8 cellular contexts compared by ENCODE assay signal in genomic region chr2:15560988-15561573, GRCh38. TPM values are rescaled to one million over a fixed set of nuclear protein-coding genes. Genes with fewer than 3 reads are reported as not detected.
DNase-seq lines count a peak whose midpoint lies in the region; ATAC-seq and TF ChIP-seq lines count a peak whose summit lies in the region.

Gene NBAS, minus strand, starts transcription at chr2:15561334. Its CDS starts 30 bp downstream, at chr2:15561304.

- CTCF ChIA-PET in RWPE1 (lab: Yijun Ruan, JAX): interaction anchor here (1.5 kb wide), 1 partner anchor 16 kb away, joined by 4 read pairs; no protein-coding TSS in a partner anchor
- CTCF ChIA-PET in naive thymus-derived CD4-positive, alpha-beta T cell (lab: Charles Lee): interaction anchor here (1.7 kb wide), 1 partner anchor 16 kb away, joined by 5 read pairs; no protein-coding TSS in a partner anchor

- peak within 1 kb of the TSS; percentile 96 for H3K4me3 Mint-ChIP-seq in activated T-helper 17 cell treated with anti-CD3 and anti-CD28 coated beads, Interleukin-2, amount 50 U/mL, for 72 hours
- peak within 1 kb of the TSS; percentile 88 to 100 (median 100) for H3K4me3 Mint-ChIP-seq in naive thymus-derived CD4-positive, alpha-beta T cell
- peak within 1 kb of the TSS; percentile 98 to 99 for H3K4me3 Mint-ChIP-seq in stimulated activated naive B cell treated with anti-CD40 and anti-IgM and Interleukin-4, amounts not matched to agents 10 μg/mL and 1 μg/mL and 100 μg/mL, for 72 hours

- H3K9me3 ChIP-seq in DOHH2 (ENCODE audit: control insufficient read depth, insufficient read depth, low read length) (no peaks in the 10 kb centered on the region), Karpas-422 (ENCODE audit: low read length) (no peaks in the 10 kb centered on the region)
- H3K9me3 ChIP-seq in naive thymus-derived CD4-positive, alpha-beta T cell (ENCODE audit: control insufficient read depth in 2 of 3, low read length in 3 of 3): no peaks in the 10 kb centered on the region

- peak within 1 kb of the TSS; percentile 85 for H3K4me3 ChIP-seq in DOHH2 (ENCODE audit: low read length)
- peak within 1 kb of the TSS; percentile 92 for H3K4me3 ChIP-seq in Karpas-422 (ENCODE audit: low read length)
- H3K4me3 ChIP-seq in fibroblast of mammary gland (ENCODE audit: control insufficient read depth, low read depth, low read length): peak within 1 kb of the TSS; percentile 85
- H3K4me3 ChIP-seq in naive thymus-derived CD4-positive, alpha-beta T cell (ENCODE audit: low read length): peak within 1 kb of the TSS; percentile 61

- ATAC-seq in GM21825 (IDR thresholded peaks at IDR 0.05; ENCODE audit: unreplicated experiment): peak; percentile 80
- ATAC-seq in activated T-helper 17 cell treated with anti-CD3 and anti-CD28 coated beads, Interleukin-2, amount 50 U/mL, for 72 hours (replicated peaks): peak; percentile 85
- ATAC-seq in naive thymus-derived CD4-positive, alpha-beta T cell: peak; percentile 93
- ATAC-seq in stimulated activated naive B cell treated with anti-CD40 and anti-IgM and Interleukin-4, amounts not matched to agents 10 μg/mL and 1 μg/mL and 100 μg/mL, for 72 hours (replicated peaks): peak; percentile 88 to 91

- H3K27ac ChIP-seq in DOHH2 (ENCODE audit: low read depth, low read length): peak within 1 kb of the TSS; percentile 12; the same call in 1 of the 2 replicates
- H3K27ac ChIP-seq in Karpas-422 (ENCODE audit: low read length): 0 out of 2 replicates have a peak within 1 kb of the TSS, but pooled peaks have one; percentile 13
- H3K27ac ChIP-seq in RWPE1: peak within 1 kb of the TSS; percentile 65
- H3K27ac ChIP-seq in naive thymus-derived CD4-positive, alpha-beta T cell (ENCODE audit: low read depth, low read length): peak within 1 kb of the TSS; percentile 78

- H3K9ac ChIP-seq in Karpas-422 (ENCODE audit: low read length): peak within 1 kb of the TSS; percentile 78

- H3K36me3 ChIP-seq in DOHH2 (ENCODE audit: control insufficient read depth, low read length): no peaks in the 10 kb centered on the region
- H3K36me3 ChIP-seq in Karpas-422 (ENCODE audit: insufficient read depth, low read length): peaks cover 3% of the 10 kb centered on the region; the same call in 1 of the 2 replicates
- H3K36me3 ChIP-seq in naive thymus-derived CD4-positive, alpha-beta T cell (ENCODE audit: control insufficient read depth in 2 of 3, insufficient read depth in 3 of 3, low read length in 3 of 3): peaks cover 0 to 8% (median 0%) of the 10 kb centered on the region in 3 experiments

- peaks cover 3% of the 10 kb centered on the region for H3K36me3 Mint-ChIP-seq in activated T-helper 17 cell treated with anti-CD3 and anti-CD28 coated beads, Interleukin-2, amount 50 U/mL, for 72 hours (ENCODE audit: low read depth)
- peaks cover 0 to 3% (median 0%) of the 10 kb centered on the region in 5 donors for H3K36me3 Mint-ChIP-seq in naive thymus-derived CD4-positive, alpha-beta T cell
- no peaks in the 10 kb centered on the region for H3K36me3 Mint-ChIP-seq in stimulated activated naive B cell treated with anti-CD40 and anti-IgM and Interleukin-4, amounts not matched to agents 10 μg/mL and 1 μg/mL and 100 μg/mL, for 72 hours

- peak within 1 kb of the TSS; percentile 99 for H2AFZ ChIP-seq in Karpas-422 (ENCODE audit: low read length)

- H3K4me1 ChIP-seq in DOHH2 (ENCODE audit: control insufficient read depth, low read length): peaks cover 22% of the 10 kb centered on the region
- H3K4me1 ChIP-seq in Karpas-422 (ENCODE audit: low read length): peaks cover 27% of the 10 kb centered on the region
- peaks cover 4 to 17% of the 10 kb centered on the region in 2 donors for H3K4me1 ChIP-seq in naive thymus-derived CD4-positive, alpha-beta T cell (ENCODE audit: control insufficient read depth in 2 of 2, insufficient read depth in 2 of 2, low read length in 2 of 2)

- H3K4me2 ChIP-seq in DOHH2 (ENCODE audit: low read length): peak within 1 kb of the TSS; percentile 78
- peak within 1 kb of the TSS; percentile 71 for H3K4me2 ChIP-seq in Karpas-422 (ENCODE audit: low read depth, low read length, poor library complexity, severe bottlenecking)

- intact Hi-C loops in naive thymus-derived CD4-positive, alpha-beta T cell (cut with micrococcal nuclease): loop anchor here (1.0 to 5.0 kb wide), 4 partner anchors 16 to 419 kb away; partner anchors contain the start of gene DDX1 (in 2 of the 2)

- H3F3A ChIP-seq in DOHH2 (ENCODE audit: control insufficient read depth, insufficient read depth): no peaks in the 10 kb centered on the region

- TF ChIP-seq CTCF in DOHH2 (IDR thresholded peaks at IDR 0.05; ENCODE audit: low read depth, low read length, poor library complexity, severe bottlenecking) (no peak), RWPE1 (conservative IDR thresholded peaks at IDR 0.05; ENCODE audit: low read depth) (no peak), fibroblast of mammary gland (conservative IDR thresholded peaks at IDR 0.05; ENCODE audit: control insufficient read depth, insufficient read depth, low read depth, low read length) (no peak)

- peaks cover 3% of the 10 kb centered on the region for H3K27me3 Mint-ChIP-seq in activated T-helper 17 cell treated with anti-CD3 and anti-CD28 coated beads, Interleukin-2, amount 50 U/mL, for 72 hours
- peaks cover 0 to 6% (median 0%) of the 10 kb centered on the region in 5 donors for H3K27me3 Mint-ChIP-seq in naive thymus-derived CD4-positive, alpha-beta T cell
- H3K27me3 Mint-ChIP-seq in stimulated activated naive B cell treated with anti-CD40 and anti-IgM and Interleukin-4, amounts not matched to agents 10 μg/mL and 1 μg/mL and 100 μg/mL, for 72 hours: peaks cover 7 to 8% of the 10 kb centered on the region in 2 donors

- no peaks in the 10 kb centered on the region for H4K20me1 ChIP-seq in DOHH2 (ENCODE audit: control insufficient read depth, insufficient read depth, low read depth, low read length)
- no peaks in the 10 kb centered on the region for H4K20me1 ChIP-seq in Karpas-422 (ENCODE audit: insufficient read depth, low read depth, low read length)

- H3K79me2 ChIP-seq in DOHH2 (ENCODE audit: control insufficient read depth, low read length) (peaks cover 32% of the 10 kb centered on the region), Karpas-422 (ENCODE audit: low read length) (peaks cover 45% of the 10 kb centered on the region)

- POLR2A ChIA-PET in RWPE1 (lab: Yijun Ruan, JAX; ENCODE audit: low non-redundant PET): no interaction called here
- POLR2A ChIA-PET in naive thymus-derived CD4-positive, alpha-beta T cell (lab: Charles Lee): interaction anchor here (0.5 to 1.7 kb wide), 5 partner anchors 16 to 403 kb away, joined by 3 to 16 read pairs (median 4); partner anchors contain the start of gene DDX1

- peak; percentile 84 for DNase-seq in Karpas-422
- DNase-seq in RWPE1 (ENCODE audit: low spot score): peak; percentile 77
- peak; percentile 87 for DNase-seq in fibroblast of mammary gland (ENCODE audit: low read depth)
- peak; percentile 50 to 79 (median 76) for DNase-seq in naive thymus-derived CD4-positive, alpha-beta T cell
- peak; percentile 65 for DNase-seq in stimulated activated naive B cell treated with anti-CD40 and anti-IgM and Interleukin-4, amounts not matched to agents 10 μg/mL and 1 μg/mL and 100 μg/mL, for 72 hours

- H3K27me3 ChIP-seq in DOHH2 (ENCODE audit: control insufficient read depth, low read length): no peaks in the 10 kb centered on the region
- H3K27me3 ChIP-seq in Karpas-422 (ENCODE audit: low read length): no peaks in the 10 kb centered on the region
- H3K27me3 ChIP-seq in naive thymus-derived CD4-positive, alpha-beta T cell (ENCODE audit: control insufficient read depth in 2 of 2, insufficient read depth in 2 of 2, low read length in 2 of 2): no peaks in the 10 kb centered on the region

- H3K4me1 Mint-ChIP-seq in activated T-helper 17 cell treated with anti-CD3 and anti-CD28 coated beads, Interleukin-2, amount 50 U/mL, for 72 hours: peaks cover 29% of the 10 kb centered on the region
- H3K4me1 Mint-ChIP-seq in naive thymus-derived CD4-positive, alpha-beta T cell: peaks cover 28 to 53% (median 45%) of the 10 kb centered on the region in 7 donors
- peaks cover 16 to 21% of the 10 kb centered on the region in 2 donors for H3K4me1 Mint-ChIP-seq in stimulated activated naive B cell treated with anti-CD40 and anti-IgM and Interleukin-4, amounts not matched to agents 10 μg/mL and 1 μg/mL and 100 μg/mL, for 72 hours

- no peaks in the 10 kb centered on the region for H3K9me2 ChIP-seq in DOHH2 (replicated peaks; ENCODE audit: control insufficient read depth, low read length)
- H3K9me2 ChIP-seq in Karpas-422 (replicated peaks; ENCODE audit: insufficient read depth, low read length): no peaks in the 10 kb centered on the region

- H3K9me3 Mint-ChIP-seq in activated T-helper 17 cell treated with anti-CD3 and anti-CD28 coated beads, Interleukin-2, amount 50 U/mL, for 72 hours: peaks cover 3% of the 10 kb centered on the region
- peaks cover 0 to 2% (median 0%) of the 10 kb centered on the region in 11 donors for H3K9me3 Mint-ChIP-seq in naive thymus-derived CD4-positive, alpha-beta T cell
- H3K9me3 Mint-ChIP-seq in stimulated activated naive B cell treated with anti-CD40 and anti-IgM and Interleukin-4, amounts not matched to agents 10 μg/mL and 1 μg/mL and 100 μg/mL, for 72 hours: no peaks in the 10 kb centered on the region

- peak within 1 kb of the TSS; percentile 96 for H3K27ac Mint-ChIP-seq in activated T-helper 17 cell treated with anti-CD3 and anti-CD28 coated beads, Interleukin-2, amount 50 U/mL, for 72 hours
- H3K27ac Mint-ChIP-seq in naive thymus-derived CD4-positive, alpha-beta T cell: peak within 1 kb of the TSS; percentile 93 to 99 (median 96)
- H3K27ac Mint-ChIP-seq in stimulated activated naive B cell treated with anti-CD40 and anti-IgM and Interleukin-4, amounts not matched to agents 10 μg/mL and 1 μg/mL and 100 μg/mL, for 72 hours: peak within 1 kb of the TSS; percentile 97

RNA-seq across cellular contexts. Expression of gene NBAS, which starts in this region (rescaled TPM):
- 29.9 and 30.4 TPM in 2 replicates for total RNA-seq in Karpas-422 (2014; rRNA removed; shearing (Covaris generic); ENCODE audit: low replicate concordance)
- 10 to 100 TPM; 36.3 to 39.5 TPM for total RNA-seq in activated T-helper 17 cell treated with anti-CD3 and anti-CD28 coated beads, Interleukin-2, amount 50 U/mL, for 72 hours
- 10 to 100 TPM; 32.6 to 41.6 (median 36.4) TPM for total RNA-seq in naive thymus-derived CD4-positive, alpha-beta T cell
- 10 to 100 TPM; 18.6 to 24.1 TPM for polyA plus RNA-seq in naive thymus-derived CD4-positive, alpha-beta T cell

Comparison
In these comparisons a context has a peak if more than half of its experiments do, and no peak if none do; other contexts are left out.
1. Peak in every context shown above with its lines: DNase-seq, ATAC-seq, H3K4me3 ChIP-seq and H3K27ac ChIP-seq.
2. H3K27ac ChIP-seq: peak in every context shown above with its lines; median percentile 78 in naive thymus-derived CD4-positive, alpha-beta T cell; 65 in RWPE1; 13 in Karpas-422; 12 in DOHH2.